ENCODE assay signal across 24 cellular contexts in genomic region chrY:12087325-12087724, GRCh38.
DNase-seq lines count a peak whose midpoint lies in the region; ATAC-seq, FAIRE-seq and TF ChIP-seq lines count a peak whose summit lies in the region.
"Had no signal": no experiment of that assay in that cellular context is flagged by ENCODE, and none has a peak within 500 bp of the region (broad histone marks: within the 10 kb centered on the region; RNA-seq: fewer than 3 reads in every experiment).

No MANE protein-coding gene starts in this region.

- no peaks in the 10 kb centered on the region for H3K4me1 Mint-ChIP-seq in chondrocyte (ENCODE audit: low read depth)

- no peak for ATAC-seq in body of pancreas

- H3K27ac Mint-ChIP-seq in chondrocyte (ENCODE audit: unreplicated experiment): no peak overlapping the region

- H3K4me3 ChIP-seq in AG10803 (ENCODE audit: low read length): no peak overlapping the region
- no peak overlapping the region for H3K4me3 ChIP-seq in foreskin fibroblast (ENCODE audit: low read depth in 1 of 2, low read length in 2 of 2)
- H3K4me3 ChIP-seq in body of pancreas: no peak overlapping the region
- H3K4me3 ChIP-seq in mammary epithelial cell (replicated peaks in 1 of 3; ENCODE audit: insufficient read depth in 1 of 3, low read depth in 2 of 3, low read length in 3 of 3): no peak overlapping the region
- H3K4me3 ChIP-seq: SK-N-MC had no signal

- H3K4me1 ChIP-seq in body of pancreas: no peaks in the 10 kb centered on the region
- H3K4me1 ChIP-seq in mammary epithelial cell (ENCODE audit: insufficient read depth, low read length): no peaks in the 10 kb centered on the region

- H3K36me3 ChIP-seq in body of pancreas (replicated peaks in 1 of 2; ENCODE audit: insufficient read depth in 1 of 2, low read depth in 2 of 2) (no peaks in the 10 kb centered on the region), mammary epithelial cell (ENCODE audit: insufficient read depth, low read length) (no peaks in the 10 kb centered on the region)

- H3K9ac ChIP-seq in mammary epithelial cell (ENCODE audit: insufficient read depth, low read length): no peak overlapping the region

- TF ChIP-seq CTCF in AG10803 (conservative IDR thresholded peaks at IDR 0.05; ENCODE audit: low read length) (no peak), foreskin fibroblast (IDR thresholded peaks at IDR 0.05; ENCODE audit: low read depth, low read length) (no peak), chondrocyte (IDR thresholded peaks at IDR 0.05) (no peak), body of pancreas (IDR thresholded peaks at IDR 0.05) (no peak), mammary epithelial cell (conservative IDR thresholded peaks at IDR 0.05 in 1 of 2, IDR thresholded peaks at IDR 0.05 in 1 of 2; ENCODE audit: extremely low read depth in 1 of 2, insufficient read depth in 1 of 2, low read depth in 1 of 2, low read length in 2 of 2) (no peak)

- H3K36me3 Mint-ChIP-seq in chondrocyte (ENCODE audit: low read depth): no peaks in the 10 kb centered on the region

- H3K4me3 Mint-ChIP-seq in chondrocyte (ENCODE audit: unreplicated experiment): no peak overlapping the region

- no peak overlapping the region for H2AFZ ChIP-seq in mammary epithelial cell (ENCODE audit: low read depth, low read length)

- WGBS in body of pancreas, 2 donors: 43 to 57% methylated on average over 1 of the region's 1 CpG
- no CpG with 5 or more reads among the region's 1 CpG for WGBS in mammary epithelial cell (ENCODE audit: low coverage, missing lambda C conversion rate)

- in situ Hi-C loops in mammary epithelial cell (cut with MboI; ENCODE audit: low sequenced_read_pairs in 2 of 2): no loop called here

- intact Hi-C loops in body of pancreas (cut with DNase I) (no loop called here), mammary epithelial cell (cut with micrococcal nuclease) (no loop called here)

- H3K4me2 ChIP-seq in mammary epithelial cell (ENCODE audit: insufficient read depth, low read depth, low read length): no peak overlapping the region

- BruUV-seq in mammary epithelial cell (replicated peaks; lab: Mats Ljungman, UMichigan): no TSS peak

- no peaks in the 10 kb centered on the region for H4K20me1 ChIP-seq in mammary epithelial cell (ENCODE audit: insufficient read depth, low read length)

- H3K27ac ChIP-seq in substantia nigra (ENCODE audit: low read depth, low read length, poor library complexity, severe bottlenecking): no peak overlapping the region
- H3K27ac ChIP-seq in body of pancreas: no peak overlapping the region
- no peak overlapping the region for H3K27ac ChIP-seq in mammary epithelial cell (ENCODE audit: insufficient read depth, low read depth, low read length)
- H3K27ac ChIP-seq: 22Rv1, SK-N-MC had no signal

- no peak for FAIRE-seq in RCC 7860 (lab: Jason Lieb, UNC)
- FAIRE-seq: D721Med, H54 had no signal

- CTCF ChIA-PET in mammary epithelial cell (lab: Charles Lee; ENCODE audit: low non-redundant PET): no interaction called here

- no peaks in the 10 kb centered on the region for H3K9me3 ChIP-seq in body of pancreas
- H3K9me3 ChIP-seq in mammary epithelial cell (replicated peaks; ENCODE audit: insufficient read depth, low read length): no peaks in the 10 kb centered on the region

- DNase-seq in AG10803 (ENCODE audit: low read depth): peak; percentile 76
- peak; percentile 34 for DNase-seq in HS-5 (ENCODE audit: low read depth)
- DNase-seq in RCC 7860 (ENCODE audit: low spot score): peak; percentile 33
- DNase-seq in foreskin fibroblast: peak; percentile 0 to 36
- no peak for DNase-seq in chondrocyte (ENCODE audit: low spot score)
- no peak for DNase-seq in substantia nigra (lab: John Stamatoyannopoulos, UW)
- no peak for DNase-seq in body of pancreas
- no peak for DNase-seq in mammary epithelial cell
- DNase-seq: ACHN, AML-193, C1 segment of cervical spinal cord, DMS53, EL, KBM-7, NCI-H1694 treated with DMSO at 0.1 percent for 48 hours, NCI-H446, NCI-H526, OCI-M1, SHP77, SW 1271 had no signal

- H3K27me3 ChIP-seq in body of pancreas (no peaks in the 10 kb centered on the region), mammary epithelial cell (ENCODE audit: insufficient read depth, low read length) (no peaks in the 10 kb centered on the region)

- dilution Hi-C loops in mammary epithelial cell (cut with HindIII; ENCODE audit: low sequenced_read_pairs): no loop called here

- H3K79me2 ChIP-seq in mammary epithelial cell (ENCODE audit: insufficient read depth, low read length): no peaks in the 10 kb centered on the region

- no peak for TF ChIP-seq POLR2A in body of pancreas (IDR thresholded peaks at IDR 0.05)

- no peaks in the 10 kb centered on the region for H3K9me3 Mint-ChIP-seq in chondrocyte (ENCODE audit: low read depth)

- no peaks in the 10 kb centered on the region for H3K27me3 Mint-ChIP-seq in chondrocyte (ENCODE audit: low read depth)

Comparison
In these comparisons a context has a peak if more than half of its experiments do, and no peak if none do; other contexts are left out.
1. DNase-seq: peak in AG10803 (single experiment), HS-5 (single experiment), RCC 7860 (single experiment) and foreskin fibroblast (2 of 2); none in chondrocyte (single experiment), substantia nigra (0 of 49), body of pancreas (0 of 4) and mammary epithelial cell (single experiment).